1 cellular context compared by ENCODE assay signal in the genomic region with DNA sequence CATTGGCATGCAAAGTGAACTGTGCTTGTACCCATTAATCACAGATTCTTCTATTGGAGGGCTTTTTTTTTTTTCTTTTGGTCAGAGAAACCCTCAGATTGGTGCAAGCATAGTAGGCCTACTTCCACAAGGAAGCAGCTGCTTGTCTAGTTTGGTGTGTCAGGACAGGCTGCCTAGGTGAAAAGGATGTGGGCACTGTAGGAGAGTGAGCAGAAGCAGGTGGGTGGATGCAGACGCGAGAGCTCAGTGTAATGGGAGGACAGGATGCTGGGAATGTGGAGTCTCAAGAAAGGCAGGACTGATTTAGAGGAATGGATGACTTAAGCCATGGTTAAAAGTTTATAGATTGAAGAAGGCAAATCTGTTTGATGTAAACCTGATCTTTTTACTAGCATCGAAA.
TF ChIP-seq lines count a peak whose summit lies in the region.

No MANE protein-coding gene starts in this region.

TF ChIP-seq in IMR-90, 13 proteins besides CTCF, POLR2A, EP300 and RAD21:
- TF ChIP-seq MAZ (IDR thresholded peaks at IDR 0.05; ENCODE audit: borderline replicate concordance, low read depth, low read length) (no peak), SMC3 (IDR thresholded peaks at IDR 0.05; ENCODE audit: low read depth, low read length) (no peak), RCOR1 (IDR thresholded peaks at IDR 0.05; ENCODE audit: insufficient replicate concordance, low read length) (no peak), FOS (IDR thresholded peaks at IDR 0.05; ENCODE audit: low read depth, low read length) (no peak), RFX5 (IDR thresholded peaks at IDR 0.05; ENCODE audit: low read depth, low read length) (no peak), BHLHE40 (IDR thresholded peaks at IDR 0.05; ENCODE audit: low read depth, low read length) (no peak), MXI1 (IDR thresholded peaks at IDR 0.05; ENCODE audit: borderline replicate concordance, low read depth, low read length) (no peak), MAFK (IDR thresholded peaks at IDR 0.05; ENCODE audit: low read depth, low read length) (no peak), CEBPB (IDR thresholded peaks at IDR 0.05; ENCODE audit: low read depth, low read length) (no peak), NFE2L2 (IDR thresholded peaks at IDR 0.05; ENCODE audit: low read depth, low read length) (no peak), CHD1 (IDR thresholded peaks at IDR 0.05; ENCODE audit: low read depth, low read length) (no peak)
- TF ChIP-seq, protein P1, sequence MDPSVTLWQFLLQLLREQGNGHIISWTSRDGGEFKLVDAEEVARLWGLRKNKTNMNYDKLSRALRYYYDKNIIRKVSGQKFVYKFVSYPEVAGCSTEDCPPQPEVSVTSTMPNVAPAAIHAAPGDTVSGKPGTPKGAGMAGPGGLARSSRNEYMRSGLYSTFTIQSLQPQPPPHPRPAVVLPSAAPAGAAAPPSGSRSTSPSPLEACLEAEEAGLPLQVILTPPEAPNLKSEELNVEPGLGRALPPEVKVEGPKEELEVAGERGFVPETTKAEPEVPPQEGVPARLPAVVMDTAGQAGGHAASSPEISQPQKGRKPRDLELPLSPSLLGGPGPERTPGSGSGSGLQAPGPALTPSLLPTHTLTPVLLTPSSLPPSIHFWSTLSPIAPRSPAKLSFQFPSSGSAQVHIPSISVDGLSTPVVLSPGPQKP (IDR thresholded peaks at IDR 0.05; ENCODE audit: borderline replicate concordance, low read depth, low read length): no peak
- TF ChIP-seq, protein P2, sequence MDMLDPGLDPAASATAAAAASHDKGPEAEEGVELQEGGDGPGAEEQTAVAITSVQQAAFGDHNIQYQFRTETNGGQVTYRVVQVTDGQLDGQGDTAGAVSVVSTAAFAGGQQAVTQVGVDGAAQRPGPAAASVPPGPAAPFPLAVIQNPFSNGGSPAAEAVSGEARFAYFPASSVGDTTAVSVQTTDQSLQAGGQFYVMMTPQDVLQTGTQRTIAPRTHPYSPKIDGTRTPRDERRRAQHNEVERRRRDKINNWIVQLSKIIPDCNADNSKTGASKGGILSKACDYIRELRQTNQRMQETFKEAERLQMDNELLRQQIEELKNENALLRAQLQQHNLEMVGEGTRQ (IDR thresholded peaks at IDR 0.05; ENCODE audit: low read depth, low read length): no peak
TF ChIP-seq in IMR-90: peak in this region for 0.
